In the genomic region with DNA sequence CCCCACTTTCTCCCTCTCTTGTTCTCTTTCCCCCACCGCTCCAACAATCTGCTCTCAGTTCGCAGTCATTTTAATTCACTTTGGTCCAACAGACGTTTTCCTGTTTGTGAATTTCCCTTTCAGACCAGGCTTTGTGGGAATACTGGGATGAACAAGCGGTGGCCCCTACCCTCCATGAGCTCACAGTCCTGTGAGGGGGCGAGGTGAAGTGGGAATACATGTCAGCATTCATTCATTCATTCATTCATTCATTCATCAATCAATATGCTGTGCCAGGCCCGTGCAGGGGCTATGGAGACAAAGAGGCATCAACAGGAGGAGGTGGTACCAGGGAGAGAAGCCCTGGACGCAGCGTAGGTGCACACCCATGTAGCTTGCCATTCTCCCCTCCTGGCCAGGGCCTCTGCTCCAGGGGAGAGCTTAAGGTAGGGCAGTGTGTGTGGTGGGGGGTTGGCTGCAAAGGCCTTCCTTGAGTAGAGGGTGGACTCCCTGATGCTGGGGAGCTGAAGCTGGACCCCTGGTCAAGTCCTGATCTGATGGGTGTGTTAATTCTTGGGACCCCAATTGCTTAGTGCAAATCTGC, we compare ENCODE assay signal across 1 cellular context.
TF ChIP-seq lines count a peak whose summit lies in the region.

No MANE protein-coding gene starts in this region.

TF ChIP-seq in K562, 482 proteins besides CTCF, POLR2A, EP300 and RAD21:
- TF ChIP-seq FOXJ3 (CRISPR knock-in tag; IDR thresholded peaks at IDR 0.05), result no peak
- peak; percentile 88 for TF ChIP-seq ZNF24 (IDR thresholded peaks at IDR 0.05)
- TF ChIP-seq STAG1 (CRISPR knock-in tag; IDR thresholded peaks at IDR 0.05; ENCODE audit: borderline replicate concordance), result no peak
